23 cellular contexts compared by ENCODE assay signal in genomic region chr5:137960141-137960540, GRCh38.
"Had no signal": no experiment of that assay in that cellular context is flagged by ENCODE, and none has a peak within 500 bp of the region (broad histone marks: within the 10 kb centered on the region; RNA-seq: fewer than 3 reads in every experiment).

No MANE protein-coding gene starts in this region.

- H3K4me2 ChIP-seq: hepatocyte, neural progenitor cell, smooth muscle cell had no signal

- H3K27me3 ChIP-seq: colonic mucosa, hepatocyte, neural progenitor cell, sigmoid colon, vagina had no signal

- H3K27me3 Mint-ChIP-seq: activated CD4-positive, alpha-beta memory T cell treated with anti-CD3 and anti-CD28 coated beads for 36 hours; activated CD8-positive, alpha-beta memory T cell treated with anti-CD3 and anti-CD28 coated beads, Interleukin-2, amount 10 ng/mL, durations not matched to agents 7 days and 5 days; activated naive CD4-positive, alpha-beta T cell treated with anti-CD3 and anti-CD28 coated beads, Interleukin-2, amount 50 U/mL, for 24 hours; brain; type B pancreatic cell had no signal

- H3K9me3 Mint-ChIP-seq: activated CD4-positive, alpha-beta memory T cell treated with anti-CD3 and anti-CD28 coated beads for 36 hours; activated naive CD4-positive, alpha-beta T cell treated with anti-CD3 and anti-CD28 coated beads, Interleukin-2, amount 50 U/mL, for 24 hours; activated T-helper 1 cell treated with anti-CD3 and anti-CD28 coated beads, Interleukin-12 subunit alpha, Interleukin-12 subunit beta, Interleukin-2, Interleukin-4 antibody, amounts not matched to agents 30 ng/mL and 10 ng/mL and 1 ng/mL, durations not matched to agents 14 hours and 24 hours and 36 hours; brain; endodermal cell; neural progenitor cell; type B pancreatic cell had no signal

- H3K4me3 Mint-ChIP-seq: activated CD4-positive, alpha-beta memory T cell treated with anti-CD3 and anti-CD28 coated beads for 36 hours; activated CD8-positive, alpha-beta memory T cell treated with anti-CD3 and anti-CD28 coated beads, Interleukin-2, amount 10 ng/mL, durations not matched to agents 7 days and 5 days; activated naive CD4-positive, alpha-beta T cell treated with anti-CD3 and anti-CD28 coated beads, Interleukin-2, amount 50 U/mL, for 24 hours; activated T-helper 1 cell treated with anti-CD3 and anti-CD28 coated beads, Interleukin-12 subunit alpha, Interleukin-12 subunit beta, Interleukin-2, Interleukin-4 antibody, amounts not matched to agents 30 ng/mL and 10 ng/mL and 1 ng/mL, durations not matched to agents 14 hours and 24 hours and 36 hours; brain; endodermal cell; neural progenitor cell; type B pancreatic cell had no signal

- ATAC-seq: activated CD8-positive, alpha-beta memory T cell treated with anti-CD3 and anti-CD28 coated beads, Interleukin-2, amount 10 ng/mL, durations not matched to agents 7 days and 5 days had no signal

- H3K27ac Mint-ChIP-seq: activated CD4-positive, alpha-beta memory T cell treated with anti-CD3 and anti-CD28 coated beads for 36 hours; activated CD8-positive, alpha-beta memory T cell treated with anti-CD3 and anti-CD28 coated beads, Interleukin-2, amount 10 ng/mL, durations not matched to agents 7 days and 5 days; activated naive CD4-positive, alpha-beta T cell treated with anti-CD3 and anti-CD28 coated beads, Interleukin-2, amount 50 U/mL, for 24 hours; activated T-helper 1 cell treated with anti-CD3 and anti-CD28 coated beads, Interleukin-12 subunit alpha, Interleukin-12 subunit beta, Interleukin-2, Interleukin-4 antibody, amounts not matched to agents 30 ng/mL and 10 ng/mL and 1 ng/mL, durations not matched to agents 14 hours and 24 hours and 36 hours; endodermal cell; neural progenitor cell; type B pancreatic cell had no signal

- H3K27ac ChIP-seq: colonic mucosa, epithelial cell of prostate, hepatocyte, neural progenitor cell, sigmoid colon, thoracic aorta, vagina had no signal

- H3K4me1 ChIP-seq: colonic mucosa, neural progenitor cell had no signal

- H3K36me3 ChIP-seq: colonic mucosa had no signal

- H3K4me3 ChIP-seq: colonic mucosa, hepatocyte, neural progenitor cell, sigmoid colon, smooth muscle cell, thoracic aorta, vagina had no signal

- DNase-seq: activated CD4-positive, alpha-beta memory T cell treated with anti-CD3 and anti-CD28 coated beads for 36 hours; activated CD4-positive, alpha-beta T cell treated with anti-CD3 and anti-CD28 coated beads for 48 hours; activated CD4-positive, CD25-positive, alpha-beta regulatory T cell; activated CD8-positive, alpha-beta memory T cell treated with anti-CD3 and anti-CD28 coated beads, Interleukin-2, amount 10 ng/mL, durations not matched to agents 7 days and 5 days; activated gamma-delta T cell treated with Interleukin-2 at 50 U/mL for 16 hours; activated T-cell treated with anti-CD3 and anti-CD28 coated beads for 4 hours; aorta; colonic mucosa; endodermal cell; foreskin fibroblast; sigmoid colon; stimulated activated CD4-positive, alpha-beta T cell treated with anti-CD3 and anti-CD28 coated beads, Interleukin-15, amount 100 ng/mL, for 24 hours; stimulated activated naive CD4-positive, alpha-beta T cell had no signal

- H3K9ac ChIP-seq: neural progenitor cell had no signal

- H3K9me3 ChIP-seq: colonic mucosa, sigmoid colon, thoracic aorta, vagina had no signal

- H3K4me1 Mint-ChIP-seq: activated CD8-positive, alpha-beta memory T cell treated with anti-CD3 and anti-CD28 coated beads, Interleukin-2, amount 10 ng/mL, durations not matched to agents 7 days and 5 days; endodermal cell; neural progenitor cell had no signal

- H2AFZ ChIP-seq: hepatocyte, neural progenitor cell had no signal
